ENCODE assay signal across 16 cellular contexts in the genomic region with DNA sequence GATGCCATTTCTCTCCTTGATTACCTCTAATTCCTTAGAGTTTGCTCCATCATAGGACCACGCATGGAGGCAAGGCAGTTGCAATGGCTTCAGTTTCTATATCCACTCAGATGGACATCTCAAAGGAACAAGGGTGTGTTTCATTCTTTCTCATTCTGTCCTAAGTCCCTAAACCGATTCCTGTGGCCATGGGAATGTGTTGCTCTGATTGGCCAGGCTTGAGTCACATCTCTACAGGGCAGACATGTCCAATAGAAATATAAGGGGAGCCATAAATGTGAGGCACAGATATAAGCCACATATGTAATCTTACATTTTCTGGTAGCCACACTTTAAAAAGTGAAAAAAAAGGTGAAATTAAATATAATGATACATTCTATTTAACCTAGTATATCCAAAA. TPM values are rescaled to one million over a fixed set of nuclear protein-coding genes. Genes with fewer than 3 reads are reported as not detected.
DNase-seq lines count a peak whose midpoint lies in the region; ATAC-seq and TF ChIP-seq lines count a peak whose summit lies in the region.
"Had no signal": no experiment of that assay in that cellular context is flagged by ENCODE, and none has a peak within 500 bp of the region (broad histone marks: within the 10 kb centered on the region; RNA-seq: fewer than 3 reads in every experiment).

No MANE protein-coding gene starts in this region.

- WGBS in prostate gland = 84% methylated on average over 2 of the region's 2 CpGs

- no peaks in the 10 kb centered on the region for H3K27me3 Mint-ChIP-seq in activated CD8-positive, alpha-beta T cell treated with anti-CD3 and anti-CD28 coated beads, Interleukin-2, amount 10 ng/mL, durations not matched to agents 7 days and 5 days (ENCODE audit: low read depth)

- H3K27ac Mint-ChIP-seq in activated CD8-positive, alpha-beta T cell treated with anti-CD3 and anti-CD28 coated beads, Interleukin-2, amount 10 ng/mL, durations not matched to agents 7 days and 5 days = no peak overlapping the region
- H3K27ac Mint-ChIP-seq: B cell had no signal

- peaks cover 30% of the 10 kb centered on the region for H3K4me1 Mint-ChIP-seq in activated CD8-positive, alpha-beta T cell treated with anti-CD3 and anti-CD28 coated beads, Interleukin-2, amount 10 ng/mL, durations not matched to agents 7 days and 5 days (ENCODE audit: low read depth)

- H3K9ac ChIP-seq in DND-41 (ENCODE audit: low read depth, low read length) (no peak overlapping the region), MM.1S (ENCODE audit: low read length) (no peak overlapping the region)

- TF ChIP-seq POLR2A in erythroblast (IDR thresholded peaks at IDR 0.05; ENCODE audit: low read length) (no peak), prostate gland (IDR thresholded peaks at IDR 0.05) (no peak)

- H3K79me2 ChIP-seq in DND-41 (ENCODE audit: insufficient read depth, low read length) = no peaks in the 10 kb centered on the region
- no peaks in the 10 kb centered on the region for H3K79me2 ChIP-seq in MM.1S (ENCODE audit: low read length)

- no peaks in the 10 kb centered on the region for H3K9me2 ChIP-seq in MM.1S (replicated peaks; ENCODE audit: insufficient read depth, low read length)

- in situ Hi-C loops in SK-MEL-5 (cut with HindIII; ENCODE audit: low pct_unique_long_range_greater_than_20kb, low sequenced_read_pairs) = loop anchor here (10.0 kb wide), 1 partner anchor 409 kb away; no protein-coding TSS in a partner anchor

- no peak overlapping the region for H3K4me3 ChIP-seq in DND-41 (ENCODE audit: low read depth in 1 of 2, low read length in 2 of 2)
- no peak overlapping the region for H3K4me3 ChIP-seq in prostate gland
- H3K4me3 ChIP-seq in MM.1S (ENCODE audit: low read length) = no peak overlapping the region
- H3K4me3 ChIP-seq: A549, K562, PC-9 had no signal

- no peak for ATAC-seq in DND-41 (ENCODE audit: insufficient read depth, low read depth)
- ATAC-seq in activated CD8-positive, alpha-beta T cell treated with anti-CD3 and anti-CD28 coated beads, Interleukin-2, amount 10 ng/mL, durations not matched to agents 7 days and 5 days = no peak

- no peak for TF ChIP-seq CTCF in DND-41 (IDR thresholded peaks at IDR 0.05; ENCODE audit: borderline replicate concordance, extremely low read depth, low read length, poor library complexity, severe bottlenecking)
- no peak for TF ChIP-seq CTCF in prostate gland (IDR thresholded peaks at IDR 0.05)
- no peak for TF ChIP-seq CTCF in MM.1S (IDR thresholded peaks at IDR 0.05; ENCODE audit: low read length)

- H3K27me3 ChIP-seq in DND-41 (ENCODE audit: insufficient read depth, low read length, poor library complexity) (peaks cover 4% of the 10 kb centered on the region), prostate gland (replicated peaks; ENCODE audit: insufficient read depth) (no peaks in the 10 kb centered on the region), MM.1S (replicated peaks; ENCODE audit: insufficient read depth, low read length) (no peaks in the 10 kb centered on the region)

- no peak overlapping the region for H3K4me3 Mint-ChIP-seq in activated CD8-positive, alpha-beta T cell treated with anti-CD3 and anti-CD28 coated beads, Interleukin-2, amount 10 ng/mL, durations not matched to agents 7 days and 5 days
- H3K4me3 Mint-ChIP-seq: B cell had no signal

- H3K4me1 ChIP-seq in DND-41 (ENCODE audit: insufficient read depth, low read length) (peaks cover 8% of the 10 kb centered on the region; the same call in 1 of the 2 replicates), prostate gland (replicated peaks) (no peaks in the 10 kb centered on the region), MM.1S (ENCODE audit: low read length) (peaks cover 9% of the 10 kb centered on the region)
- H3K4me1 ChIP-seq: A549, Caco-2 had no signal

- H3K9me3 ChIP-seq in DND-41 (ENCODE audit: insufficient read depth, low read length, severe bottlenecking) (no peaks in the 10 kb centered on the region), prostate gland (no peaks in the 10 kb centered on the region), MM.1S (replicated peaks; ENCODE audit: insufficient read depth, low read length) (no peaks in the 10 kb centered on the region)
- H3K9me3 ChIP-seq: A549, Caco-2 had no signal

- 0 out of 2 replicates have a peak overlapping the region, but pooled peaks have one; percentile 25 for H2AFZ ChIP-seq in DND-41 (ENCODE audit: low read depth, low read length)
- H2AFZ ChIP-seq in MM.1S (ENCODE audit: low read length) = no peak overlapping the region
- H2AFZ ChIP-seq: PC-9 had no signal

- H4K20me1 ChIP-seq in DND-41 (ENCODE audit: insufficient read depth, low read length) (no peaks in the 10 kb centered on the region), MM.1S (ENCODE audit: insufficient read depth, low read length) (no peaks in the 10 kb centered on the region)

- H3K9me3 Mint-ChIP-seq in activated CD8-positive, alpha-beta T cell treated with anti-CD3 and anti-CD28 coated beads, Interleukin-2, amount 10 ng/mL, durations not matched to agents 7 days and 5 days (ENCODE audit: insufficient read depth) = no peaks in the 10 kb centered on the region

- no peaks in the 10 kb centered on the region for H3K36me3 ChIP-seq in DND-41 (ENCODE audit: insufficient read depth, low read length)
- H3K36me3 ChIP-seq in prostate gland = no peaks in the 10 kb centered on the region
- no peaks in the 10 kb centered on the region for H3K36me3 ChIP-seq in MM.1S (replicated peaks; ENCODE audit: insufficient read depth, low read length)

- no peaks in the 10 kb centered on the region for H3F3A ChIP-seq in MM.1S (ENCODE audit: insufficient read depth, low read length)

- H3K4me2 ChIP-seq in DND-41 (ENCODE audit: insufficient read depth, low read length) = no peak overlapping the region
- no peak overlapping the region for H3K4me2 ChIP-seq in MM.1S (ENCODE audit: low read depth, low read length)
- H3K4me2 ChIP-seq: A549, PC-9 had no signal

- H3K36me3 Mint-ChIP-seq in activated CD8-positive, alpha-beta T cell treated with anti-CD3 and anti-CD28 coated beads, Interleukin-2, amount 10 ng/mL, durations not matched to agents 7 days and 5 days (ENCODE audit: low read depth) = no peaks in the 10 kb centered on the region

- intact Hi-C loops in prostate gland (cut with DNase I) = loop anchor here (10.0 kb wide), 2 partner anchors 99 to 309 kb away; a partner anchor contains a TSS

- H3K27ac ChIP-seq in DND-41 (ENCODE audit: low read length) (no peak overlapping the region), prostate gland (peak overlapping the region; percentile 30 to 63), MM.1S (ENCODE audit: low read length) (no peak overlapping the region)
- H3K27ac ChIP-seq: A549, PC-9, RWPE1 had no signal

- POLR2A ChIA-PET in activated CD8-positive, alpha-beta T cell treated with anti-CD3 and anti-CD28 coated beads, Interleukin-2, amount 10 ng/mL, durations not matched to agents 7 days and 5 days (lab: Charles Lee) = interaction anchor here (2.6 kb wide), 1 partner anchor 131 kb away, joined by 30 read pairs; a partner anchor contains a TSS

- CTCF ChIA-PET in activated CD8-positive, alpha-beta T cell treated with anti-CD3 and anti-CD28 coated beads, Interleukin-2, amount 10 ng/mL, durations not matched to agents 7 days and 5 days (lab: Charles Lee) = interaction anchor here (1.0 to 13.7 kb wide), 14 partner anchors 11 to 680 kb away, joined by 3 to 322 read pairs (median 6); a partner anchor contains a TSS

- DNase-seq in DND-41 = no peak
- peak; percentile 18 for DNase-seq in SK-MEL-5 (ENCODE audit: low read depth, low spot score)
- DNase-seq in erythroblast (lab: John Stamatoyannopoulos, UW) = peak; percentile 25 to 47
- DNase-seq in prostate gland (ENCODE audit: low spot score) = no peak
- DNase-seq in DMS153 (lab: John Stamatoyannopoulos, UW) = no peak
- DNase-seq in MM.1S = no peak
- no peak for DNase-seq in activated CD8-positive, alpha-beta T cell treated with anti-CD3 and anti-CD28 coated beads, Interleukin-2, amount 10 ng/mL, durations not matched to agents 7 days and 5 days
- no peak for DNase-seq in LoVo (ENCODE audit: low spot score)
- DNase-seq: NCI-H1436 treated with DMSO at 0.1 percent for 48 hours, NCI-H510A had no signal

RNA-seq across cellular contexts. Expression of a gene that starts 16.9 kb away (rescaled TPM):
- total RNA-seq in SK-MEL-5 (2014; rRNA removed; shearing (Covaris generic)) = 137 and 150 TPM in 2 replicates
- 182 and 302 TPM in 2 replicates for polyA plus RNA-seq in SK-MEL-5 (2015; cell fraction: cytosol; rRNA removed)
- 195 and 242 TPM in 2 replicates for polyA plus RNA-seq in SK-MEL-5 (2015; cell fraction: nucleus; rRNA removed)
- 10 to 100 TPM; 77.4 to 84.1 TPM for total RNA-seq in prostate gland
- total RNA-seq in activated CD8-positive, alpha-beta T cell treated with anti-CD3 and anti-CD28 coated beads, Interleukin-2, amount 10 ng/mL, durations not matched to agents 7 days and 5 days = 10 to 100 TPM; 61.2 to 65.0 TPM

Comparison
In these comparisons a context has a peak if more than half of its experiments do, and no peak if none do; other contexts are left out.
1. DNase-seq: peak in SK-MEL-5 (single experiment) and erythroblast (2 of 2); none in DND-41 (single experiment), prostate gland (single experiment), DMS153 (single experiment), MM.1S (single experiment), activated CD8-positive, alpha-beta T cell treated with anti-CD3 and anti-CD28 coated beads, Interleukin-2, amount 10 ng/mL, durations not matched to agents 7 days and 5 days (single experiment) and LoVo (single experiment).
2. H3K27ac ChIP-seq: peak in prostate gland (2 of 2); none in DND-41 (single experiment) and MM.1S (single experiment).